2 cellular contexts compared by ENCODE assay signal in the genomic region with DNA sequence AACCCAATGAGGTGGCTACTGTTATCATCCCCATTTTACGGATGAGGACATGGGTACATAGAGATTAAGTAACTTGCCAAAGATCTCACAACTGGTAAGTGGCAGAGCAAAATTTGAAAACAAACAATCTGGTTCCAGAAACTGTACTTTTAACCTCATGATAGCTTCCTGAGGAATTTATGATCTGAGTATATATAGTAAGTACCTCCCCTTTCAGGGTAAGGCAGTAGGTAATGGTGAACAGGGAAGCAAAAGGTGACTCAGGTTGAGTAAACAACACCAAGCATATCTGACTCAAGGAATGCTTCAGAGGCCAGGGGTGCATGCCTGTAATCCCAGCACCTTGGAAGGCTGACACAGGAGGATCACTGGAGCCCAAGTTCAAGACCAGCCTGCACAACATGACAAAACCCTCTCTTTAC.
TF ChIP-seq lines count a peak whose summit lies in the region.

No MANE protein-coding gene starts in this region.

TF ChIP-seq in IMR-90, 13 proteins besides CTCF, POLR2A, EP300 and RAD21:
- TF ChIP-seq, protein P1, sequence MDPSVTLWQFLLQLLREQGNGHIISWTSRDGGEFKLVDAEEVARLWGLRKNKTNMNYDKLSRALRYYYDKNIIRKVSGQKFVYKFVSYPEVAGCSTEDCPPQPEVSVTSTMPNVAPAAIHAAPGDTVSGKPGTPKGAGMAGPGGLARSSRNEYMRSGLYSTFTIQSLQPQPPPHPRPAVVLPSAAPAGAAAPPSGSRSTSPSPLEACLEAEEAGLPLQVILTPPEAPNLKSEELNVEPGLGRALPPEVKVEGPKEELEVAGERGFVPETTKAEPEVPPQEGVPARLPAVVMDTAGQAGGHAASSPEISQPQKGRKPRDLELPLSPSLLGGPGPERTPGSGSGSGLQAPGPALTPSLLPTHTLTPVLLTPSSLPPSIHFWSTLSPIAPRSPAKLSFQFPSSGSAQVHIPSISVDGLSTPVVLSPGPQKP (IDR thresholded peaks at IDR 0.05; ENCODE audit: borderline replicate concordance, low read depth, low read length), result no peak
- TF ChIP-seq MAZ (IDR thresholded peaks at IDR 0.05; ENCODE audit: borderline replicate concordance, low read depth, low read length), result no peak
- TF ChIP-seq RFX5 (IDR thresholded peaks at IDR 0.05; ENCODE audit: low read depth, low read length), result no peak
- no peak for TF ChIP-seq BHLHE40 (IDR thresholded peaks at IDR 0.05; ENCODE audit: low read depth, low read length)
- TF ChIP-seq RCOR1 (IDR thresholded peaks at IDR 0.05; ENCODE audit: insufficient replicate concordance, low read length), result no peak

TF ChIP-seq in H1, 55 proteins besides CTCF, POLR2A, EP300 and RAD21:
- no peak for TF ChIP-seq GABPA (IDR thresholded peaks at IDR 0.05; ENCODE audit: borderline replicate concordance, insufficient read depth, low read length)
- no peak for TF ChIP-seq PHF8 (conservative IDR thresholded peaks at IDR 0.05; ENCODE audit: low read depth, low read length)
- TF ChIP-seq JUND (IDR thresholded peaks at IDR 0.05; ENCODE audit: low read length), result no peak
- no peak for TF ChIP-seq SP1 (IDR thresholded peaks at IDR 0.05; ENCODE audit: low read depth, low read length)
- TF ChIP-seq SIRT6 (IDR thresholded peaks at IDR 0.05; ENCODE audit: low read length), result no peak
- no peak for TF ChIP-seq MAFK (IDR thresholded peaks at IDR 0.05; ENCODE audit: low read depth, low read length)
- no peak for TF ChIP-seq RXRA (IDR thresholded peaks at IDR 0.05; ENCODE audit: insufficient read depth, low read depth, low read length)
- TF ChIP-seq RNF2 (IDR thresholded peaks at IDR 0.05; ENCODE audit: borderline replicate concordance, low read depth, low read length, missing control alignments, poor library complexity, severe bottlenecking), result no peak
- TF ChIP-seq TBP (IDR thresholded peaks at IDR 0.05; ENCODE audit: low read depth, low read length), result no peak
- TF ChIP-seq NRF1 (IDR thresholded peaks at IDR 0.05; ENCODE audit: low read depth, low read length), result no peak
- no peak for TF ChIP-seq CBX8 (IDR thresholded peaks at IDR 0.05; ENCODE audit: borderline replicate concordance, low read depth, low read length)
